8 cellular contexts compared by ENCODE assay signal in the genomic region with DNA sequence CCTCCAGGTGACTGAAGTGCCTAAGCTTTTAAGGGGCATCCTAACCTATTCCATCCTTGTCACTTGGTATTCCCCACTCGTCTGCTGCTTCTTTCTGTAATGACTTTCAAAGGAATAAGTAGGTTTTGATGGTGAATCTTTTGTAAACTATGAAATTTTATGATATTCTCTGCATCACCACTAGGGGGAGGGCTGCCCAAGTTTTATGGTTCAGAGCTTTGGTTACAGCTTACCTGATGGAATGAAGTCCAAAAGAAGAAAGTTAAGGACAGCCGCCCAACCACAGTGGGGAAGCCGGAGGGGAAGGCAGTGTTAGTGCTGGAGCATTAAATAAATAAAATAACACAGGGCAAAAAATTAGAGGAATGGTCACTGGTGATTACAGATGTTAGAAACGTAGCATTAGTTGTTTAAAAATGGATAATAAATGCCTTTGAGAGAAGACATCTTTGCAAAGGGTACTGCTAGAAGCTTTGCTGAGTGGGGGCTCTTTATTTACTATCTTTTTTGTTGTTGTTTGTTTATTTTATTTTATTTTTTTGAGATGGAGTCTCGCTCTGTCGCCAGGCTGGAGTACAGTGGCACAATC.
A peak's percentile ranks its signal among the peaks of the same experiment; 100 is the strongest.
DNase-seq lines count a peak whose midpoint lies in the region; ATAC-seq and TF ChIP-seq lines count a peak whose summit lies in the region.

No MANE protein-coding gene starts in this region.

- H3K4me1 ChIP-seq in PC-9 (replicated peaks; ENCODE audit: insufficient read depth), result no peaks in the 10 kb centered on the region
- H3K4me1 ChIP-seq in naive thymus-derived CD4-positive, alpha-beta T cell (ENCODE audit: control insufficient read depth in 2 of 2, insufficient read depth in 2 of 2, low read length in 2 of 2), result no peaks in the 10 kb centered on the region

- no peaks in the 10 kb centered on the region for H3K79me2 ChIP-seq in PC-9 (ENCODE audit: low read depth)

- no TSS peak for BruUV-seq in PC-9 (replicated peaks; lab: Mats Ljungman, UMichigan)

- no peaks in the 10 kb centered on the region for H3K27me3 ChIP-seq in PC-9 (ENCODE audit: insufficient read depth, low read depth)
- no peaks in the 10 kb centered on the region for H3K27me3 ChIP-seq in naive thymus-derived CD4-positive, alpha-beta T cell (ENCODE audit: control insufficient read depth in 2 of 2, insufficient read depth in 2 of 2, low read length in 2 of 2)

- no peaks in the 10 kb centered on the region for H3K4me1 Mint-ChIP-seq in activated T-cell treated with anti-CD3 and anti-CD28 coated beads, Interleukin-2, amount 50 U/mL, for 4 hours (ENCODE audit: low read depth)
- no peaks in the 10 kb centered on the region for H3K4me1 Mint-ChIP-seq in naive thymus-derived CD4-positive, alpha-beta T cell
- H3K4me1 Mint-ChIP-seq in stimulated activated memory B cell treated with anti-CD40 and anti-IgM and Interleukin-4, amounts not matched to agents 10 μg/mL and 1 μg/mL and 100 μg/mL, for 72 hours, result no peaks in the 10 kb centered on the region

- H3K27ac Mint-ChIP-seq in naive thymus-derived CD4-positive, alpha-beta T cell, result no peak overlapping the region
- no peak overlapping the region for H3K27ac Mint-ChIP-seq in stimulated activated memory B cell treated with anti-CD40 and anti-IgM and Interleukin-4, amounts not matched to agents 10 μg/mL and 1 μg/mL and 100 μg/mL, for 72 hours

- POLR2A ChIA-PET in PC-9 (lab: Charles Lee; ENCODE audit: unreplicated experiment), result interaction anchor here (0.5 kb wide), 1 partner anchor 621 kb away, joined by 3 read pairs; no protein-coding TSS in a partner anchor
- POLR2A ChIA-PET in naive thymus-derived CD4-positive, alpha-beta T cell (lab: Charles Lee), result no interaction called here

- H3K4me3 Mint-ChIP-seq in activated T-cell treated with anti-CD3 and anti-CD28 coated beads, Interleukin-2, amount 50 U/mL, for 4 hours, result no peak overlapping the region
- H3K4me3 Mint-ChIP-seq in naive thymus-derived CD4-positive, alpha-beta T cell, result no peak overlapping the region
- H3K4me3 Mint-ChIP-seq in stimulated activated memory B cell treated with anti-CD40 and anti-IgM and Interleukin-4, amounts not matched to agents 10 μg/mL and 1 μg/mL and 100 μg/mL, for 72 hours, result no peak overlapping the region

- no peaks in the 10 kb centered on the region for H3K9me3 ChIP-seq in PC-9 (ENCODE audit: insufficient read depth, low read depth)
- H3K9me3 ChIP-seq in naive thymus-derived CD4-positive, alpha-beta T cell (ENCODE audit: control insufficient read depth in 2 of 3, low read length in 3 of 3), result no peaks in the 10 kb centered on the region

- no peak for ATAC-seq in activated T-cell treated with anti-CD3 and anti-CD28 coated beads, Interleukin-2, amount 50 U/mL, for 4 hours
- ATAC-seq in HG03175 (IDR thresholded peaks at IDR 0.05; ENCODE audit: unreplicated experiment), result peak; percentile 61
- ATAC-seq in naive thymus-derived CD4-positive, alpha-beta T cell, result no peak
- no peak for ATAC-seq in stimulated activated memory B cell treated with anti-CD40 and anti-IgM and Interleukin-4, amounts not matched to agents 10 μg/mL and 1 μg/mL and 100 μg/mL, for 72 hours

- no peak overlapping the region for H3K27ac ChIP-seq in PC-9
- H3K27ac ChIP-seq in coronary artery, result no peak overlapping the region
- no peak overlapping the region for H3K27ac ChIP-seq in naive thymus-derived CD4-positive, alpha-beta T cell (ENCODE audit: low read depth, low read length)

- H3F3A ChIP-seq in PC-9 (ENCODE audit: insufficient read depth, low read depth), result no peaks in the 10 kb centered on the region

- H3K9me2 ChIP-seq in PC-9 (ENCODE audit: insufficient read depth), result no peaks in the 10 kb centered on the region

- no peaks in the 10 kb centered on the region for H4K20me1 ChIP-seq in PC-9 (ENCODE audit: insufficient read depth)

- CTCF ChIA-PET in PC-9 (lab: Charles Lee), result no interaction called here
- CTCF ChIA-PET in naive thymus-derived CD4-positive, alpha-beta T cell (lab: Charles Lee), result interaction anchor here (0.7 to 1.5 kb wide), 2 partner anchors 25 to 1521 kb away, joined by 3 to 5 read pairs; no protein-coding TSS in a partner anchor

- H3K4me2 ChIP-seq in PC-9, result no peak overlapping the region

- DNase-seq in activated T-cell treated with anti-CD3 and anti-CD28 coated beads for 48 hours (ENCODE audit: low read depth), result peak; percentile 8
- no peak for DNase-seq in activated T-cell treated with anti-CD3 and anti-CD28 coated beads, Interleukin-2, amount 50 U/mL, for 4 hours
- DNase-seq in PC-9, result peak in 1 of 2 experiments; percentile 19
- no peak for DNase-seq in coronary artery (ENCODE audit: low spot score)
- peak in 5 of 9 donors; percentile 5 to 21 (median 19) for DNase-seq in naive thymus-derived CD4-positive, alpha-beta T cell
- no peak for DNase-seq in dedifferentiated amniotic fluid mesenchymal stem cell (ENCODE audit: extremely low spot score)

- H3K36me3 Mint-ChIP-seq in activated T-cell treated with anti-CD3 and anti-CD28 coated beads, Interleukin-2, amount 50 U/mL, for 4 hours (ENCODE audit: insufficient read depth), result no peaks in the 10 kb centered on the region
- no peaks in the 10 kb centered on the region for H3K36me3 Mint-ChIP-seq in naive thymus-derived CD4-positive, alpha-beta T cell
- no peaks in the 10 kb centered on the region for H3K36me3 Mint-ChIP-seq in stimulated activated memory B cell treated with anti-CD40 and anti-IgM and Interleukin-4, amounts not matched to agents 10 μg/mL and 1 μg/mL and 100 μg/mL, for 72 hours

- peak; percentile 85 for TF ChIP-seq CTCF in PC-9 (conservative IDR thresholded peaks at IDR 0.05)
- TF ChIP-seq CTCF in coronary artery (IDR thresholded peaks at IDR 0.05), result peak; percentile 41

- no peaks in the 10 kb centered on the region for H3K9me3 Mint-ChIP-seq in activated T-cell treated with anti-CD3 and anti-CD28 coated beads, Interleukin-2, amount 50 U/mL, for 4 hours
- H3K9me3 Mint-ChIP-seq in naive thymus-derived CD4-positive, alpha-beta T cell, result no peaks in the 10 kb centered on the region
- peaks cover 4% of the 10 kb centered on the region for H3K9me3 Mint-ChIP-seq in stimulated activated memory B cell treated with anti-CD40 and anti-IgM and Interleukin-4, amounts not matched to agents 10 μg/mL and 1 μg/mL and 100 μg/mL, for 72 hours

- no peak overlapping the region for H2AFZ ChIP-seq in PC-9

- intact Hi-C loops in PC-9 (cut with micrococcal nuclease; ENCODE audit: unreplicated experiment), result loop anchor here (1.0 to 10.0 kb wide), 3 partner anchors 717 to 1522 kb away; no protein-coding TSS in a partner anchor
- intact Hi-C loops in naive thymus-derived CD4-positive, alpha-beta T cell (cut with micrococcal nuclease), result loop anchor here in 1 of 2 donors (1.0 kb wide), 1 partner anchor 1522 kb away; no protein-coding TSS in a partner anchor

- H3K4me3 ChIP-seq in PC-9 (no peak overlapping the region), coronary artery (no peak overlapping the region)
- no peak overlapping the region for H3K4me3 ChIP-seq in naive thymus-derived CD4-positive, alpha-beta T cell (ENCODE audit: low read length)

- no peaks in the 10 kb centered on the region for H3K36me3 ChIP-seq in PC-9 (ENCODE audit: low read depth)
- H3K36me3 ChIP-seq in naive thymus-derived CD4-positive, alpha-beta T cell (ENCODE audit: control insufficient read depth in 2 of 3, insufficient read depth in 3 of 3, low read length in 3 of 3), result no peaks in the 10 kb centered on the region

- H3K27me3 Mint-ChIP-seq in activated T-cell treated with anti-CD3 and anti-CD28 coated beads, Interleukin-2, amount 50 U/mL, for 4 hours (ENCODE audit: low read depth), result peaks cover 4% of the 10 kb centered on the region
- H3K27me3 Mint-ChIP-seq in naive thymus-derived CD4-positive, alpha-beta T cell, result peaks cover 0 to 25% (median 10%) of the 10 kb centered on the region in 5 donors
- no peaks in the 10 kb centered on the region for H3K27me3 Mint-ChIP-seq in stimulated activated memory B cell treated with anti-CD40 and anti-IgM and Interleukin-4, amounts not matched to agents 10 μg/mL and 1 μg/mL and 100 μg/mL, for 72 hours

Comparison
In these comparisons a context has a peak if more than half of its experiments do, and no peak if none do; other contexts are left out.
1. DNase-seq: peak in activated T-cell treated with anti-CD3 and anti-CD28 coated beads for 48 hours (single experiment) and naive thymus-derived CD4-positive, alpha-beta T cell (5 of 9); none in activated T-cell treated with anti-CD3 and anti-CD28 coated beads, Interleukin-2, amount 50 U/mL, for 4 hours (single experiment), coronary artery (single experiment) and dedifferentiated amniotic fluid mesenchymal stem cell (single experiment).